Comparison of ENCODE assay signal across 15 cellular contexts in genomic region chr10:52483587-52483986, GRCh38.
DNase-seq lines count a peak whose midpoint lies in the region; ATAC-seq and TF ChIP-seq lines count a peak whose summit lies in the region.
"Had no signal": no experiment of that assay in that cellular context is flagged by ENCODE, and none has a peak within 500 bp of the region (broad histone marks: within the 10 kb centered on the region; RNA-seq: fewer than 3 reads in every experiment).

No MANE protein-coding gene starts in this region.

- no peaks in the 10 kb centered on the region for H3K36me3 Mint-ChIP-seq in CD8-positive, alpha-beta memory T cell

- H3K4me1 ChIP-seq in DND-41 (ENCODE audit: insufficient read depth, low read length) = no peaks in the 10 kb centered on the region
- peaks cover 12% of the 10 kb centered on the region for H3K4me1 ChIP-seq in OCI-LY3 (ENCODE audit: low read length)
- no peaks in the 10 kb centered on the region for H3K4me1 ChIP-seq in CD8-positive, alpha-beta memory T cell (ENCODE audit: insufficient read depth, low read length)
- H3K4me1 ChIP-seq: esophagus muscularis mucosa, parathyroid adenoma, vagina had no signal

- H3K9me3 ChIP-seq in DND-41 (ENCODE audit: insufficient read depth, low read length, severe bottlenecking) = no peaks in the 10 kb centered on the region
- H3K9me3 ChIP-seq in OCI-LY3 (ENCODE audit: insufficient read depth, low read length) = no peaks in the 10 kb centered on the region
- no peaks in the 10 kb centered on the region for H3K9me3 ChIP-seq in CD8-positive, alpha-beta memory T cell (ENCODE audit: low read length)
- H3K9me3 ChIP-seq: esophagus muscularis mucosa, vagina had no signal

- H3K27ac Mint-ChIP-seq in CD8-positive, alpha-beta memory T cell = no peak overlapping the region
- H3K27ac Mint-ChIP-seq: activated CD8-positive, alpha-beta T cell treated with anti-CD3 and anti-CD28 coated beads for 36 hours; activated naive CD4-positive, alpha-beta T cell treated with anti-CD3 and anti-CD28 coated beads for 36 hours; T-helper 1 cell treated with Interleukin-12 subunit alpha and Interleukin-12 subunit beta and Interleukin-4 antibody, amounts not matched to agents 30 μg/mL and 1 μg/mL, for 36 hours had no signal

- no peaks in the 10 kb centered on the region for H3K4me1 Mint-ChIP-seq in CD8-positive, alpha-beta memory T cell

- H3K36me3 ChIP-seq in DND-41 (ENCODE audit: insufficient read depth, low read length) (no peaks in the 10 kb centered on the region), OCI-LY3 (replicated peaks; ENCODE audit: low read depth, low read length) (no peaks in the 10 kb centered on the region)
- no peaks in the 10 kb centered on the region for H3K36me3 ChIP-seq in CD8-positive, alpha-beta memory T cell (ENCODE audit: insufficient read depth, low read length)
- H3K36me3 ChIP-seq: esophagus muscularis mucosa, vagina had no signal

- H3K27me3 ChIP-seq in DND-41 (ENCODE audit: insufficient read depth, low read length, poor library complexity) (no peaks in the 10 kb centered on the region), OCI-LY3 (ENCODE audit: low read depth, low read length) (no peaks in the 10 kb centered on the region)
- no peaks in the 10 kb centered on the region for H3K27me3 ChIP-seq in CD8-positive, alpha-beta memory T cell (ENCODE audit: insufficient read depth, low read length, poor library complexity, severe bottlenecking)
- H3K27me3 ChIP-seq: esophagus muscularis mucosa, vagina had no signal

- no peak overlapping the region for H3K27ac ChIP-seq in DND-41 (ENCODE audit: low read length)
- H3K27ac ChIP-seq in OCI-LY3 (ENCODE audit: low read length) = no peak overlapping the region
- no peak overlapping the region for H3K27ac ChIP-seq in CD8-positive, alpha-beta memory T cell (ENCODE audit: low read depth, low read length)
- H3K27ac ChIP-seq: esophagus muscularis mucosa, parathyroid adenoma, vagina had no signal

- CTCF ChIA-PET in CD8-positive, alpha-beta memory T cell (lab: Charles Lee) = no interaction called here

- H3K9ac ChIP-seq in DND-41 (ENCODE audit: low read depth, low read length) = no peak overlapping the region
- no peak overlapping the region; the same call in 1 of the 2 replicates for H3K9ac ChIP-seq in OCI-LY3 (ENCODE audit: low read length)
- H3K9ac ChIP-seq: parathyroid adenoma had no signal

- H3K4me3 Mint-ChIP-seq in CD8-positive, alpha-beta memory T cell = no peak overlapping the region
- H3K4me3 Mint-ChIP-seq: activated CD8-positive, alpha-beta T cell treated with anti-CD3 and anti-CD28 coated beads for 36 hours; activated naive CD4-positive, alpha-beta T cell treated with anti-CD3 and anti-CD28 coated beads for 36 hours; T-helper 1 cell treated with Interleukin-12 subunit alpha and Interleukin-12 subunit beta and Interleukin-4 antibody, amounts not matched to agents 30 μg/mL and 1 μg/mL, for 36 hours had no signal

- no peaks in the 10 kb centered on the region for H4K20me1 ChIP-seq in DND-41 (ENCODE audit: insufficient read depth, low read length)
- H4K20me1 ChIP-seq in OCI-LY3 (ENCODE audit: insufficient read depth, low read length) = no peaks in the 10 kb centered on the region

- H3K79me2 ChIP-seq in DND-41 (ENCODE audit: insufficient read depth, low read length) (no peaks in the 10 kb centered on the region), OCI-LY3 (ENCODE audit: low read length) (no peaks in the 10 kb centered on the region)
- H3K79me2 ChIP-seq: parathyroid adenoma had no signal

- H3K9me3 Mint-ChIP-seq in CD8-positive, alpha-beta memory T cell = peaks cover 4 to 20% (median 6%) of the 10 kb centered on the region in 5 donors
- H3K9me3 Mint-ChIP-seq: activated CD8-positive, alpha-beta T cell treated with anti-CD3 and anti-CD28 coated beads for 36 hours; T-helper 1 cell treated with Interleukin-12 subunit alpha and Interleukin-12 subunit beta and Interleukin-4 antibody, amounts not matched to agents 30 μg/mL and 1 μg/mL, for 36 hours had no signal

- TF ChIP-seq CTCF in DND-41 (IDR thresholded peaks at IDR 0.05; ENCODE audit: borderline replicate concordance, extremely low read depth, low read length, poor library complexity, severe bottlenecking) (no peak), OCI-LY3 (IDR thresholded peaks at IDR 0.05; ENCODE audit: low read depth, low read length) (no peak), foreskin fibroblast (IDR thresholded peaks at IDR 0.05; ENCODE audit: low read depth, low read length) (no peak)

- no peak overlapping the region for H3K4me3 ChIP-seq in DND-41 (ENCODE audit: low read depth in 1 of 2, low read length in 2 of 2)
- H3K4me3 ChIP-seq in OCI-LY3 (ENCODE audit: low read length) = peak overlapping the region; percentile 37
- no peak overlapping the region for H3K4me3 ChIP-seq in foreskin fibroblast (ENCODE audit: low read depth in 1 of 2, low read length in 2 of 2)
- no peak overlapping the region for H3K4me3 ChIP-seq in CD8-positive, alpha-beta memory T cell (ENCODE audit: low read length)
- H3K4me3 ChIP-seq: esophagus muscularis mucosa, vagina had no signal

- H2AFZ ChIP-seq in DND-41 (ENCODE audit: low read depth, low read length) = no peak overlapping the region
- H2AFZ ChIP-seq in OCI-LY3 (ENCODE audit: low read depth, low read length) = 0 out of 2 replicates have a peak overlapping the region, but pooled peaks have one; percentile 60
- H2AFZ ChIP-seq: parathyroid adenoma had no signal

- no peak for DNase-seq in DND-41
- no peak for DNase-seq in anterior cingulate cortex (lab: John Stamatoyannopoulos, UW)
- DNase-seq in foreskin fibroblast = no peak
- DNase-seq in ecto neural progenitor cell (ENCODE audit: low spot score) = no peak
- DNase-seq in CD8-positive, alpha-beta memory T cell = no peak
- DNase-seq: activated CD8-positive, alpha-beta T cell treated with anti-CD3 and anti-CD28 coated beads for 36 hours; activated naive CD4-positive, alpha-beta T cell treated with anti-CD3 and anti-CD28 coated beads for 36 hours; KG1 had no signal

- no peaks in the 10 kb centered on the region for H3K27me3 Mint-ChIP-seq in CD8-positive, alpha-beta memory T cell
- H3K27me3 Mint-ChIP-seq: activated CD8-positive, alpha-beta T cell treated with anti-CD3 and anti-CD28 coated beads for 36 hours had no signal

- ATAC-seq in DND-41 (ENCODE audit: insufficient read depth, low read depth) (peak; percentile 42; the same call in 1 of the 3 replicates), GM19467 (IDR thresholded peaks at IDR 0.05; ENCODE audit: unreplicated experiment) (peak; percentile 75), HG02973 (IDR thresholded peaks at IDR 0.05; ENCODE audit: unreplicated experiment) (peak; percentile 53)
- ATAC-seq: activated CD8-positive, alpha-beta T cell treated with anti-CD3 and anti-CD28 coated beads for 36 hours had no signal

- H3K4me2 ChIP-seq in DND-41 (ENCODE audit: insufficient read depth, low read length) (no peak overlapping the region), OCI-LY3 (ENCODE audit: low read length) (peak overlapping the region; percentile 53)

- POLR2A ChIA-PET in CD8-positive, alpha-beta memory T cell (lab: Charles Lee) = no interaction called here
